In genomic region chr20:63653041-63653973, GRCh38 we compare ENCODE assay signal across 1 cellular context.
TF ChIP-seq lines count a peak whose summit lies in the region.

TSS of gene STMN3 (minus strand) at chr20:63653424. CDS start at chr20:63653345, 79 bp downstream.

TF ChIP-seq in HepG2, 621 proteins besides CTCF, POLR2A, EP300 and RAD21 (continued from another document and continues in another):
- TF ChIP-seq ZNF513 (CRISPR knock-in tag; conservative IDR thresholded peaks at IDR 0.05) (no peak), ZNF589 (CRISPR knock-in tag; conservative IDR thresholded peaks at IDR 0.05) (peak; percentile 99), ZNF230 (CRISPR knock-in tag; IDR thresholded peaks at IDR 0.05) (peak; percentile 97), ETS1 (CRISPR knock-in tag; IDR thresholded peaks at IDR 0.05) (peak; percentile 94; the same call in 1 of the 2 replicates), ZNF678 (CRISPR knock-in tag; IDR thresholded peaks at IDR 0.05) (peak; percentile 98), ZNF512 (CRISPR knock-in tag; IDR thresholded peaks at IDR 0.05) (0 out of 2 replicates have a peak, but pooled peaks have one; percentile 47), SP140L (CRISPR knock-in tag; IDR thresholded peaks at IDR 0.05; ENCODE audit: borderline replicate concordance) (peak; percentile 98), YEATS4 (CRISPR knock-in tag; IDR thresholded peaks at IDR 0.05; ENCODE audit: borderline replicate concordance) (no peak; the same call in 1 of the 2 replicates), CHD4 (IDR thresholded peaks at IDR 0.05; ENCODE audit: borderline replicate concordance, low read length) (no peak), HMG20A (CRISPR knock-in tag; IDR thresholded peaks at IDR 0.05; ENCODE audit: borderline replicate concordance) (peak; percentile 87), MTF1 (CRISPR knock-in tag; IDR thresholded peaks at IDR 0.05) (peak; percentile 90), TCF12 (IDR thresholded peaks at IDR 0.05) (no peak), TCF12 (CRISPR knock-in tag; IDR thresholded peaks at IDR 0.05) (peak; percentile 88; the same call in 1 of the 2 replicates), NFRKB (IDR thresholded peaks at IDR 0.05) (no peak), SP2 (CRISPR knock-in tag; IDR thresholded peaks at IDR 0.05) (peak; percentile 55), ZNF563 (CRISPR knock-in tag; IDR thresholded peaks at IDR 0.05) (peak; percentile 97), ZNF329 (CRISPR knock-in tag; IDR thresholded peaks at IDR 0.05; ENCODE audit: low read depth) (peak; percentile 94), ZNF281 (CRISPR knock-in tag; IDR thresholded peaks at IDR 0.05; ENCODE audit: borderline replicate concordance) (peak; percentile 91), ZNF264 (CRISPR knock-in tag; IDR thresholded peaks at IDR 0.05) (peak; percentile 95), CREM (IDR thresholded peaks at IDR 0.05) (no peak), CREM (CRISPR knock-in tag; IDR thresholded peaks at IDR 0.05) (peak; percentile 72), ZNF574 (CRISPR knock-in tag; IDR thresholded peaks at IDR 0.05) (peak; percentile 90), SMAD9 (CRISPR knock-in tag; IDR thresholded peaks at IDR 0.05) (peak; percentile 90; the same call in 1 of the 2 replicates), NR2C2 (CRISPR knock-in tag; IDR thresholded peaks at IDR 0.05; ENCODE audit: borderline replicate concordance) (peak; percentile 66; the same call in 1 of the 2 replicates), SOX13 (IDR thresholded peaks at IDR 0.05) (no peak), SOX13 (CRISPR knock-in tag; conservative IDR thresholded peaks at IDR 0.05 in 1 of 2, IDR thresholded peaks at IDR 0.05 in 1 of 2) (peak in 1 of 2 experiments; percentile 80; a peak in 2 of 4 replicates), TBL1XR1 (IDR thresholded peaks at IDR 0.05; ENCODE audit: borderline replicate concordance, low read length, partially characterized antibody) (no peak), MAX (IDR thresholded peaks at IDR 0.05) (peak; percentile 92), TBP (CRISPR knock-in tag; IDR thresholded peaks at IDR 0.05) (no peak), ZBTB40 (IDR thresholded peaks at IDR 0.05) (peak; percentile 19; the same call in 1 of the 2 replicates), ZBTB40 (CRISPR knock-in tag; IDR thresholded peaks at IDR 0.05) (peak; percentile 93), ZNF335 (CRISPR knock-in tag; IDR thresholded peaks at IDR 0.05) (peak; percentile 96), ZNF234 (CRISPR knock-in tag; conservative IDR thresholded peaks at IDR 0.05) (peak; percentile 83; the same call in 1 of the 2 replicates), ZNF276 (CRISPR knock-in tag; IDR thresholded peaks at IDR 0.05; ENCODE audit: low read depth) (peak; percentile 96), TEAD3 (CRISPR knock-in tag; optimal IDR thresholded peaks at IDR 0.05; ENCODE audit: borderline replicate concordance) (peak; percentile 57), ZNF777 (CRISPR knock-in tag; IDR thresholded peaks at IDR 0.05) (peak; percentile 82), NR2F6 (IDR thresholded peaks at IDR 0.05) (no peak), NR2F6 (CRISPR knock-in tag; IDR thresholded peaks at IDR 0.05) (peak; percentile 86), NFKB2 (CRISPR knock-in tag; IDR thresholded peaks at IDR 0.05; ENCODE audit: borderline replicate concordance) (peak; percentile 97), TEAD2 (CRISPR knock-in tag; IDR thresholded peaks at IDR 0.05) (peak; percentile 96), BATF2 (CRISPR knock-in tag; IDR thresholded peaks at IDR 0.05) (peak; percentile 99)
